Comparison of ENCODE assay signal across 21 cellular contexts in the genomic region with DNA sequence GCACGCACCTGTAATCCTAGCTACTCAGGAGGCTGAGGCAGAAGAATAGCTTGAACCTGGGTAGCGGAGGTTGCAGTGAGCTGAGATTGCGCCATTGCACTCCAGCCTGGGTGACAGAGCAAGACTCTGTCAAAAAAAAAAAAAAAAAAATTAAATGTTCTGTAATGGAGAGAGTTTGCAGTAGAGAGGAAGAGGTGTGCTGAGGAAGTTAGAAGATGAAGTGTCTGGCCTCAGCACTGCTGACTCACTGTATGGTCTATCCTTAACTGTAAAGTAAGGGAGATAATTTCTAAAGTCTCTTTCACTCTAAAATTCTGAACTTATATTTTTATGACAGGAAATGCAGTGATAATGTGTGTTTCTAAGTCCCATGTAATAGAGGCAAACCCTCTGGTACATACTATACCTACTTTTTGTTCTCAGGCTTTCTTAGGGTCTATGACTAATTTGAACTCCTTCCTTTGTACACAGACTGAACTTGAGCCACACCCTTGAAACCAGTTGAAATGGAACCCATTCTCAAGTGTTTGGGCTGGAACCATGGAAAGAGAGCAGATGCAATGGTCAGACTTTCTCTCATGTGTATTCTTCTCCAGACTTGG.
A peak's percentile ranks its signal among the peaks of the same experiment; 100 is the strongest.
DNase-seq lines count a peak whose midpoint lies in the region; ATAC-seq, FAIRE-seq and TF ChIP-seq lines count a peak whose summit lies in the region.
"Had no signal": no experiment of that assay in that cellular context is flagged by ENCODE, and none has a peak within 500 bp of the region (broad histone marks: within the 10 kb centered on the region; RNA-seq: fewer than 3 reads in every experiment).

No MANE protein-coding gene starts in this region.

- H3K9me3 ChIP-seq in endothelial cell of umbilical vein (replicated peaks; ENCODE audit: control insufficient read depth, insufficient read depth, low read length), result no peaks in the 10 kb centered on the region
- no peaks in the 10 kb centered on the region for H3K9me3 ChIP-seq in naive thymus-derived CD4-positive, alpha-beta T cell (ENCODE audit: control insufficient read depth in 2 of 3, low read length in 3 of 3)
- H3K9me3 ChIP-seq: colonic mucosa had no signal

- no peak for TF ChIP-seq POLR2A in endothelial cell of umbilical vein (IDR thresholded peaks at IDR 0.05; ENCODE audit: low read depth, low read length)
- TF ChIP-seq POLR2A in GM18505 (IDR thresholded peaks at IDR 0.05; ENCODE audit: borderline replicate concordance, extremely low read depth, insufficient read depth, insufficient read length), result no peak

- no peak overlapping the region for H3K4me3 Mint-ChIP-seq in naive thymus-derived CD4-positive, alpha-beta T cell
- H3K4me3 Mint-ChIP-seq in stimulated activated memory B cell treated with anti-CD40 and anti-IgM and Interleukin-4, amounts not matched to agents 10 μg/mL and 1 μg/mL and 100 μg/mL, for 72 hours, result no peak overlapping the region
- H3K4me3 Mint-ChIP-seq: B cell; natural killer cell treated with Interleukin-12 subunit alpha and Interleukin-12 subunit beta and Interleukin-15 and Interleukin-18, amount 100 ng/mL, for 72 hours; T-helper 2 cell treated with Interferon-gamma antibody and Interleukin-4, amounts not matched to agents 5 μg/mL and 100 μg/mL, for 36 hours had no signal

- TF ChIP-seq CTCF in endothelial cell of umbilical vein (IDR thresholded peaks at IDR 0.05; ENCODE audit: extremely low read depth in 1 of 2, insufficient read depth in 1 of 2, low read depth in 1 of 2, low read length in 2 of 2), result no peak

- CTCF ChIA-PET in endothelial cell of umbilical vein (lab: Charles Lee), result interaction anchor here (1.1 to 2.9 kb wide), 3 partner anchors 16 to 1138 kb away, joined by 3 to 19 read pairs (median 6); no protein-coding TSS in a partner anchor
- CTCF ChIA-PET in naive thymus-derived CD4-positive, alpha-beta T cell (lab: Charles Lee), result no interaction called here

- no peaks in the 10 kb centered on the region for H3K36me3 Mint-ChIP-seq in naive thymus-derived CD4-positive, alpha-beta T cell
- no peaks in the 10 kb centered on the region for H3K36me3 Mint-ChIP-seq in stimulated activated memory B cell treated with anti-CD40 and anti-IgM and Interleukin-4, amounts not matched to agents 10 μg/mL and 1 μg/mL and 100 μg/mL, for 72 hours
- H3K36me3 Mint-ChIP-seq: natural killer cell treated with Interleukin-12 subunit alpha and Interleukin-12 subunit beta and Interleukin-15 and Interleukin-18, amount 100 ng/mL, for 72 hours had no signal

- no peaks in the 10 kb centered on the region for H3K9me1 ChIP-seq in endothelial cell of umbilical vein (replicated peaks; ENCODE audit: control insufficient read depth, extremely low read depth, insufficient read depth, low read length)

- H3K27me3 Mint-ChIP-seq in naive thymus-derived CD4-positive, alpha-beta T cell, result peaks cover 0 to 2% (median 0%) of the 10 kb centered on the region in 5 donors
- H3K27me3 Mint-ChIP-seq in stimulated activated memory B cell treated with anti-CD40 and anti-IgM and Interleukin-4, amounts not matched to agents 10 μg/mL and 1 μg/mL and 100 μg/mL, for 72 hours, result no peaks in the 10 kb centered on the region
- H3K27me3 Mint-ChIP-seq: B cell; natural killer cell treated with Interleukin-12 subunit alpha and Interleukin-12 subunit beta and Interleukin-15 and Interleukin-18, amount 100 ng/mL, for 72 hours had no signal

- POLR2A ChIA-PET in endothelial cell of umbilical vein (lab: Charles Lee), result no interaction called here
- POLR2A ChIA-PET in naive thymus-derived CD4-positive, alpha-beta T cell (lab: Charles Lee), result no interaction called here

- no peaks in the 10 kb centered on the region for H3K27me3 ChIP-seq in endothelial cell of umbilical vein (ENCODE audit: control insufficient read depth in 2 of 2, insufficient read depth in 2 of 2, low read length in 2 of 2)
- no peaks in the 10 kb centered on the region for H3K27me3 ChIP-seq in naive thymus-derived CD4-positive, alpha-beta T cell (ENCODE audit: control insufficient read depth in 2 of 2, insufficient read depth in 2 of 2, low read length in 2 of 2)
- H3K27me3 ChIP-seq: colonic mucosa had no signal

- no TSS peak for BruUV-seq in endothelial cell of umbilical vein (replicated peaks; lab: Mats Ljungman, UMichigan)

- H3K4me2 ChIP-seq in endothelial cell of umbilical vein (ENCODE audit: insufficient read depth, low read length), result no peak overlapping the region

- H3K4me1 Mint-ChIP-seq in naive thymus-derived CD4-positive, alpha-beta T cell, result no peaks in the 10 kb centered on the region
- H3K4me1 Mint-ChIP-seq in stimulated activated memory B cell treated with anti-CD40 and anti-IgM and Interleukin-4, amounts not matched to agents 10 μg/mL and 1 μg/mL and 100 μg/mL, for 72 hours, result no peaks in the 10 kb centered on the region
- H3K4me1 Mint-ChIP-seq: B cell had no signal

- peaks cover 0 to 5% (median 0%) of the 10 kb centered on the region in 11 donors for H3K9me3 Mint-ChIP-seq in naive thymus-derived CD4-positive, alpha-beta T cell
- H3K9me3 Mint-ChIP-seq in stimulated activated memory B cell treated with anti-CD40 and anti-IgM and Interleukin-4, amounts not matched to agents 10 μg/mL and 1 μg/mL and 100 μg/mL, for 72 hours, result no peaks in the 10 kb centered on the region
- H3K9me3 Mint-ChIP-seq: T-helper 2 cell treated with Interferon-gamma antibody and Interleukin-4, amounts not matched to agents 5 μg/mL and 100 μg/mL, for 36 hours had no signal

- DNase-seq in Kasumi-1 (lab: John Stamatoyannopoulos, UW), result peak; percentile 9 to 10
- DNase-seq in OCI-M1 (lab: John Stamatoyannopoulos, UW), result peak; percentile 61
- peak; percentile 13 for DNase-seq in endothelial cell of umbilical vein (ENCODE audit: low read depth, low spot score)
- DNase-seq in naive thymus-derived CD4-positive, alpha-beta T cell, result no peak
- no peak for DNase-seq in cerebellar cortex (ENCODE audit: low spot score)
- no peak for DNase-seq in KG1 (lab: John Stamatoyannopoulos, UW)
- DNase-seq: activated CD4-positive, alpha-beta T cell treated with anti-CD3 and anti-CD28 coated beads for 48 hours; aorta; colonic mucosa; H7; head of caudate nucleus; Karpas-422; NCI-H1694; NCI-H446; SHP77 had no signal

- ATAC-seq in naive thymus-derived CD4-positive, alpha-beta T cell, result peak; percentile 69
- ATAC-seq in stimulated activated memory B cell treated with anti-CD40 and anti-IgM and Interleukin-4, amounts not matched to agents 10 μg/mL and 1 μg/mL and 100 μg/mL, for 72 hours, result no peak
- ATAC-seq in GM18505 (IDR thresholded peaks at IDR 0.05; ENCODE audit: unreplicated experiment), result no peak

- intact Hi-C loops in endothelial cell of umbilical vein (cut with micrococcal nuclease), result loop anchor here (5.0 to 10.0 kb wide), 2 partner anchors 126 to 1046 kb away; no protein-coding TSS in a partner anchor
- intact Hi-C loops in naive thymus-derived CD4-positive, alpha-beta T cell (cut with micrococcal nuclease), result loop anchor here in 1 of 2 donors (5.0 kb wide), 1 partner anchor 1139 kb away; no protein-coding TSS in a partner anchor

- H3K27ac ChIP-seq in endothelial cell of umbilical vein (ENCODE audit: insufficient read depth, low read depth, low read length), result no peak overlapping the region
- H3K27ac ChIP-seq in naive thymus-derived CD4-positive, alpha-beta T cell (ENCODE audit: low read depth, low read length), result no peak overlapping the region
- H3K27ac ChIP-seq: colonic mucosa had no signal

- H4K20me1 ChIP-seq in endothelial cell of umbilical vein (replicated peaks; ENCODE audit: control insufficient read depth, extremely low read depth, insufficient read depth, low read length), result no peaks in the 10 kb centered on the region

- H2AFZ ChIP-seq in endothelial cell of umbilical vein (ENCODE audit: low read depth, low read length), result no peak overlapping the region

- no peak overlapping the region for H3K4me3 ChIP-seq in endothelial cell of umbilical vein (replicated peaks in 1 of 3; ENCODE audit: insufficient read depth in 1 of 3, low read depth in 1 of 3, low read length in 3 of 3)
- H3K4me3 ChIP-seq in naive thymus-derived CD4-positive, alpha-beta T cell (ENCODE audit: low read length), result no peak overlapping the region
- H3K4me3 ChIP-seq: colonic mucosa had no signal

- H3K27ac Mint-ChIP-seq in naive thymus-derived CD4-positive, alpha-beta T cell, result no peak overlapping the region
- H3K27ac Mint-ChIP-seq in stimulated activated memory B cell treated with anti-CD40 and anti-IgM and Interleukin-4, amounts not matched to agents 10 μg/mL and 1 μg/mL and 100 μg/mL, for 72 hours, result no peak overlapping the region
- H3K27ac Mint-ChIP-seq: B cell; natural killer cell treated with Interleukin-12 subunit alpha and Interleukin-12 subunit beta and Interleukin-15 and Interleukin-18, amount 100 ng/mL, for 72 hours; T-helper 2 cell treated with Interferon-gamma antibody and Interleukin-4, amounts not matched to agents 5 μg/mL and 100 μg/mL, for 36 hours had no signal

- no peaks in the 10 kb centered on the region for H3K4me1 ChIP-seq in endothelial cell of umbilical vein (ENCODE audit: control insufficient read depth, extremely low read depth, insufficient read depth, low read length)
- H3K4me1 ChIP-seq in naive thymus-derived CD4-positive, alpha-beta T cell (ENCODE audit: control insufficient read depth in 2 of 2, insufficient read depth in 2 of 2, low read length in 2 of 2), result no peaks in the 10 kb centered on the region
- H3K4me1 ChIP-seq: colonic mucosa had no signal

- no peak overlapping the region for H3K9ac ChIP-seq in endothelial cell of umbilical vein (replicated peaks; ENCODE audit: extremely low read depth, insufficient read depth, low read length)

- FAIRE-seq in endothelial cell of umbilical vein (lab: Jason Lieb, UNC), result no peak
- FAIRE-seq: GM12892 had no signal

- H3K79me2 ChIP-seq in endothelial cell of umbilical vein (ENCODE audit: control insufficient read depth, insufficient read depth, low read length), result no peaks in the 10 kb centered on the region

- no peaks in the 10 kb centered on the region for H3K36me3 ChIP-seq in endothelial cell of umbilical vein (ENCODE audit: control insufficient read depth in 2 of 2, extremely low read depth in 1 of 2, insufficient read depth in 2 of 2, low read length in 2 of 2)
- no peaks in the 10 kb centered on the region for H3K36me3 ChIP-seq in naive thymus-derived CD4-positive, alpha-beta T cell (ENCODE audit: control insufficient read depth in 2 of 3, insufficient read depth in 3 of 3, low read length in 3 of 3)
- H3K36me3 ChIP-seq: colonic mucosa had no signal

- dilution Hi-C loops in endothelial cell of umbilical vein (cut with MboI; ENCODE audit: extremely low pct_ligation_motif_present, low sequenced_read_pairs), result no loop called here

TF ChIP-seq in endothelial cell of umbilical vein, 7 proteins besides CTCF, POLR2A, EP300 and RAD21 (continues in another document):
- TF ChIP-seq EZH2 (IDR thresholded peaks at IDR 0.05; ENCODE audit: borderline replicate concordance, low read depth, low read length, severe bottlenecking) (no peak), JUN (IDR thresholded peaks at IDR 0.05; ENCODE audit: borderline replicate concordance, insufficient read depth, insufficient read length, low read depth) (no peak), MYC (IDR thresholded peaks at IDR 0.05; ENCODE audit: low read depth, low read length) (no peak), FOS (IDR thresholded peaks at IDR 0.05; ENCODE audit: borderline replicate concordance, insufficient read depth, low read length) (no peak)

Comparison
In these comparisons a context has a peak if more than half of its experiments do, and no peak if none do; other contexts are left out.
1. DNase-seq: peak in Kasumi-1 (2 of 2), OCI-M1 (single experiment) and endothelial cell of umbilical vein (single experiment); none in naive thymus-derived CD4-positive, alpha-beta T cell (0 of 9), cerebellar cortex (single experiment) and KG1 (single experiment).